In the genomic region with DNA sequence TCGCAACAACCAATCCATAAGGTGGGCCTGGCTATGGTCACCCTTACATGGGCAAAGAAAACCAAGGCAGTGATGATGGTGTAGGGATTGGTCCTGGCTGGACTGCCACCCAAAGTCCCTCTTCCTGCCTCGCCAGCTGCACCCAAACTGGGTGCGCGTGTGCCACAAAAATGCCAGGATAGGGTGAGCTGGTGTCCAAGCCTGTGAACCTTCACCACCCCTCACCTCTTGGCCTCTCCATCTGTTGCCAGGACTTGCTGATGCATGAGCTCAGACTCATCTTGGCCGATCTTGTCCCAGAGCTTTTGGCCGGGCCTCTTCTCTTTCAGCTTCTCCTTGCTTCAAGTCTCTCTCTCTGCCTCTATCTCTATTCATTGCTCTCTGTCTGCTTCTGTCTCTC, we compare ENCODE assay signal across 23 cellular contexts. TPM values are rescaled to one million over a fixed set of nuclear protein-coding genes. Genes with fewer than 3 reads are reported as not detected.
DNase-seq lines count a peak whose midpoint lies in the region; ATAC-seq, FAIRE-seq and TF ChIP-seq lines count a peak whose summit lies in the region.
"Had no signal": no experiment of that assay in that cellular context is flagged by ENCODE, and none has a peak within 500 bp of the region (broad histone marks: within the 10 kb centered on the region; RNA-seq: fewer than 3 reads in every experiment).

No MANE protein-coding gene starts in this region.

- H3K9me3 Mint-ChIP-seq in type B pancreatic cell = no peaks in the 10 kb centered on the region
- peaks cover 3% of the 10 kb centered on the region; the same call in 1 of the 3 replicates for H3K9me3 Mint-ChIP-seq in GM23338
- H3K9me3 Mint-ChIP-seq: CD8-positive, alpha-beta memory T cell had no signal

- H3K27me3 ChIP-seq in liver (ENCODE audit: control insufficient read depth in 4 of 4, insufficient read depth in 4 of 4, low read length in 3 of 4) (no peaks in the 10 kb centered on the region), HepG2 (ENCODE audit: control insufficient read depth in 1 of 2, insufficient read depth in 2 of 2, low read length in 2 of 2) (peaks cover 10 to 88% of the 10 kb centered on the region in 2 experiments; a peak in 4 of 5 replicates), right lobe of liver (no peaks in the 10 kb centered on the region), GM23338 (ENCODE audit: insufficient read depth) (no peaks in the 10 kb centered on the region)
- H3K27me3 ChIP-seq: BE2C had no signal

- H4K20me1 ChIP-seq in HepG2 (ENCODE audit: insufficient read depth, low read length) (peaks cover 51% of the 10 kb centered on the region), GM23338 (replicated peaks; ENCODE audit: insufficient read depth) (no peaks in the 10 kb centered on the region)

- TF ChIP-seq EP300 in HepG2 (IDR thresholded peaks at IDR 0.05; ENCODE audit: low read depth in 2 of 2, low read length in 2 of 2) (no peak), HepG2 (CRISPR knock-in tag; IDR thresholded peaks at IDR 0.05; ENCODE audit: borderline replicate concordance) (no peak)

- H3K36me3 Mint-ChIP-seq in type B pancreatic cell = no peaks in the 10 kb centered on the region
- no peaks in the 10 kb centered on the region; the same call in 2 of the 3 replicates for H3K36me3 Mint-ChIP-seq in GM23338 (ENCODE audit: low read depth)
- H3K36me3 Mint-ChIP-seq: CD4-positive, CD25-positive, alpha-beta regulatory T cell; CD8-positive, alpha-beta memory T cell; IgD-negative memory B cell had no signal

- H3K27ac Mint-ChIP-seq in type B pancreatic cell (peak overlapping the region; percentile 3), GM23338 (no peak overlapping the region)
- H3K27ac Mint-ChIP-seq: CD4-positive, CD25-positive, alpha-beta regulatory T cell; CD8-positive, alpha-beta memory T cell; H9 had no signal

- no peak overlapping the region for H3K4me2 ChIP-seq in HepG2 (ENCODE audit: low read depth, low read length)
- H3K4me2 ChIP-seq in GM23338 = no peak overlapping the region

- H3K9ac ChIP-seq in liver (ENCODE audit: low read depth in 1 of 2, low read length in 2 of 2) (no peak overlapping the region), HepG2 (ENCODE audit: insufficient read depth, low read depth, low read length) (no peak overlapping the region)

- H3K9me3 ChIP-seq in liver (ENCODE audit: control insufficient read depth in 4 of 4, low read length in 3 of 4) = no peaks in the 10 kb centered on the region
- peaks cover 5% of the 10 kb centered on the region; the same call in 1 of the 2 replicates for H3K9me3 ChIP-seq in HepG2 (ENCODE audit: low read length)
- no peaks in the 10 kb centered on the region for H3K9me3 ChIP-seq in right lobe of liver
- H3K9me3 ChIP-seq: BE2C had no signal

- H3K27me3 Mint-ChIP-seq in type B pancreatic cell (peaks cover 29% of the 10 kb centered on the region), GM23338 (ENCODE audit: insufficient read depth, low read depth, poor library complexity) (peaks cover 6% of the 10 kb centered on the region)

- no peaks in the 10 kb centered on the region for H3K9me2 ChIP-seq in GM23338 (ENCODE audit: insufficient read depth)

- H3K4me3 Mint-ChIP-seq in type B pancreatic cell = no peak overlapping the region
- no peak overlapping the region for H3K4me3 Mint-ChIP-seq in GM23338
- H3K4me3 Mint-ChIP-seq: CD4-positive, CD25-positive, alpha-beta regulatory T cell; CD8-positive, alpha-beta memory T cell; H9; IgD-negative memory B cell had no signal

- intact Hi-C loops in HepG2 (cut with micrococcal nuclease; ENCODE audit: unreplicated experiment) = no loop called here
- intact Hi-C loops in right lobe of liver (cut with DNase I) = no loop called here

- TF ChIP-seq POLR2A in HepG2 (IDR thresholded peaks at IDR 0.05; ENCODE audit: insufficient read depth in 1 of 2, low read depth in 2 of 2, low read length in 2 of 2) (no peak), right lobe of liver (IDR thresholded peaks at IDR 0.05) (no peak)

- no peaks in the 10 kb centered on the region for H3F3A ChIP-seq in GM23338 (replicated peaks; ENCODE audit: low read depth)

- H3K4me3 ChIP-seq in liver (ENCODE audit: low read depth in 1 of 3, low read length in 3 of 3) (no peak overlapping the region), HepG2 (replicated peaks in 1 of 3; ENCODE audit: insufficient read depth in 1 of 3, low read depth in 2 of 3, low read length in 3 of 3) (no peak overlapping the region), right lobe of liver (no peak overlapping the region), GM23338 (no peak overlapping the region)

- H3K4me1 ChIP-seq in liver (ENCODE audit: control insufficient read depth in 4 of 4, insufficient read depth in 4 of 4, low read length in 3 of 4) (peaks cover 11 to 40% (median 35%) of the 10 kb centered on the region in 4 donors), HepG2 (ENCODE audit: insufficient read depth, low read length) (peaks cover 23% of the 10 kb centered on the region), right lobe of liver (peaks cover 0 to 46% (median 20%) of the 10 kb centered on the region in 4 donors), GM23338 (ENCODE audit: insufficient read depth) (no peaks in the 10 kb centered on the region)
- H3K4me1 ChIP-seq: BE2C had no signal

- no peak overlapping the region for H2AFZ ChIP-seq in HepG2 (ENCODE audit: low read length)
- H2AFZ ChIP-seq in GM23338 = no peak overlapping the region

- POLR2A ChIA-PET in HepG2 (lab: Yijun Ruan, JAX) = no interaction called here

- no peak for TF ChIP-seq CTCF in liver (IDR thresholded peaks at IDR 0.05; ENCODE audit: low read depth, low read length, missing input control)
- no peak for TF ChIP-seq CTCF in HepG2 (CRISPR knock-in tag; IDR thresholded peaks at IDR 0.05)
- no peak for TF ChIP-seq CTCF in VCaP (conservative IDR thresholded peaks at IDR 0.05)
- TF ChIP-seq CTCF in right lobe of liver (IDR thresholded peaks at IDR 0.05) = no peak
- no peak for TF ChIP-seq CTCF in type B pancreatic cell (conservative IDR thresholded peaks at IDR 0.05)
- no peak for TF ChIP-seq CTCF in GM23338 (conservative IDR thresholded peaks at IDR 0.05; ENCODE audit: low read depth in 2 of 2)

- H3K4me1 Mint-ChIP-seq in type B pancreatic cell (ENCODE audit: unreplicated experiment) (peaks cover 31% of the 10 kb centered on the region), GM23338 (peaks cover 7% of the 10 kb centered on the region; the same call in 2 of the 3 replicates)
- H3K4me1 Mint-ChIP-seq: CD4-positive, CD25-positive, alpha-beta regulatory T cell; CD8-positive, alpha-beta memory T cell; IgD-negative memory B cell had no signal

- ATAC-seq in HepG2 (no peak), right lobe of liver (peak; percentile 43 to 75 (median 54)), GM23338 (no peak), HG03565 (IDR thresholded peaks at IDR 0.05; ENCODE audit: unreplicated experiment) (no peak)

- no peak overlapping the region for H3K27ac ChIP-seq in liver (ENCODE audit: low read depth in 1 of 2, low read length in 2 of 2)
- no peak overlapping the region for H3K27ac ChIP-seq in HepG2 (ENCODE audit: extremely low read length, insufficient read depth, low read length)
- H3K27ac ChIP-seq in VCaP = peak overlapping the region; percentile 90; the same call in 1 of the 2 replicates
- H3K27ac ChIP-seq in right lobe of liver = peak overlapping the region in 2 of 3 donors; percentile 26 to 74
- no peak overlapping the region for H3K27ac ChIP-seq in GM23338 (ENCODE audit: low read depth)
- H3K27ac ChIP-seq: HL-60 had no signal

- DNase-seq in HepG2 (ENCODE audit: low spot score) (no peak), right lobe of liver (peak; percentile 40 to 91 (median 91)), type B pancreatic cell (ENCODE audit: extremely low spot score, unreplicated experiment) (no peak), GM23338 (ENCODE audit: low spot score) (no peak)
- DNase-seq in effector CD8-positive, alpha-beta T cell (lab: John Stamatoyannopoulos, UW) = no peak
- DNase-seq: ACHN; BE2C; C1 segment of cervical spinal cord; CD4-positive, CD25-positive, alpha-beta regulatory T cell; CD8-positive, alpha-beta memory T cell; COR-L47; DMS153; DMS79; GDM1; H9; KBM-7 had no signal

- no peak for TF ChIP-seq RAD21 in liver (IDR thresholded peaks at IDR 0.05)
- no peak for TF ChIP-seq RAD21 in HepG2 (CRISPR knock-in tag; IDR thresholded peaks at IDR 0.05)

- no peak for FAIRE-seq in HepG2 (lab: Jason Lieb, UNC)
- FAIRE-seq: GM12892, H1 had no signal

- H3K79me2 ChIP-seq in HepG2 (ENCODE audit: insufficient read depth, low read length) = no peaks in the 10 kb centered on the region
- H3K79me2 ChIP-seq in GM23338 (replicated peaks; ENCODE audit: insufficient read depth) = no peaks in the 10 kb centered on the region

- H3K36me3 ChIP-seq in liver (ENCODE audit: control insufficient read depth in 4 of 4, insufficient read depth in 3 of 4, low read depth in 1 of 4, low read length in 3 of 4) (no peaks in the 10 kb centered on the region), HepG2 (replicated peaks in 1 of 2; ENCODE audit: control insufficient read depth in 1 of 2, insufficient read depth in 2 of 2, low read length in 2 of 2) (no peaks in the 10 kb centered on the region), right lobe of liver (no peaks in the 10 kb centered on the region), GM23338 (ENCODE audit: insufficient read depth) (no peaks in the 10 kb centered on the region)
- H3K36me3 ChIP-seq: BE2C had no signal

- CTCF ChIA-PET in HepG2 (lab: Yijun Ruan, JAX; ENCODE audit: low intra/inter-chr PET ratio, low total read pairs) = no interaction called here

- no TSS peak for BruUV-seq in HepG2 (replicated peaks; lab: Mats Ljungman, UMichigan)

- in situ Hi-C loops in HepG2 (cut with HindIII; ENCODE audit: extremely low pct_ligation_motif_present, low pct_unique_long_range_greater_than_20kb) = no loop called here

- 49% methylated on average over 6 of the region's 6 CpGs for WGBS in liver
- 71% methylated on average over 6 of the region's 6 CpGs for WGBS in HepG2 (ENCODE audit: low lambda C conversion rate)
- WGBS in right lobe of liver (ENCODE audit: insufficient coverage, low coverage, low lambda C conversion rate, missing lambda C conversion rate) = 43% methylated on average over 6 of the region's 6 CpGs

RNA-seq across cellular contexts. Expression of gene FOXD2, which starts 41.8 kb away (rescaled TPM):
- total RNA-seq in liver (under 1 TPM; 0.05 to 0.08 TPM), HepG2 (2016; rRNA removed; fragmentation: Illumina TruSeq; extraction: Trizol) (0.07 and 0.09 TPM in 2 replicates), right lobe of liver (under 1 TPM; 0.25 to 0.86 (median 0.41) TPM), type B pancreatic cell (ENCODE audit: low replicate concordance) (0.64 and 4.9 TPM in 2 replicates)
- polyA plus RNA-seq in liver (under 1 TPM in 1 of 2 donors, not detected in 1; 0.17 TPM), HepG2 (2011; rRNA removed) (0.01 and 0.03 TPM in 2 replicates), GM23338 (2016; fragmentation: Nextera tagmentation; extraction: Ambion mirVana) (not detected in 2 replicates)
- 0.09 TPM in 1 of 2 replicates, not detected in the other for total RNA-seq in HepG2 (2016; cell fraction: cytosol; rRNA removed; fragmentation: Illumina TruSeq; extraction: Trizol; ENCODE audit: low read depth)
- 0.04 and 0.09 TPM in 2 replicates for total RNA-seq in HepG2 (2016; cell fraction: insoluble cytoplasmic fraction; rRNA removed; fragmentation: Illumina TruSeq; extraction: Trizol)
- 0.09 and 0.10 TPM in 2 replicates for total RNA-seq in HepG2 (2016; cell fraction: membrane; rRNA removed; fragmentation: Illumina TruSeq; extraction: Trizol)
- 0.06 TPM in 1 of 2 replicates, not detected in the other for total RNA-seq in HepG2 (2016; cell fraction: nucleus; rRNA removed; fragmentation: Illumina TruSeq; extraction: Trizol)
- polyA plus RNA-seq in HepG2 (2011; cell fraction: cytosol; rRNA removed) = 0.03 and 0.04 TPM in 2 replicates
- polyA plus RNA-seq in HepG2 (2011; cell fraction: nucleus; rRNA removed) = 0.03 and 0.10 TPM in 2 replicates
- 0.29 and 0.32 TPM in 2 replicates for polyA plus RNA-seq in HepG2 (2012)
- 0.02 TPM in 1 of 2 replicates, not detected in the other for polyA plus RNA-seq in HepG2 (2016; cell fraction: cytosol; fragmentation: Illumina TruSeq; extraction: Trizol; ENCODE audit: low read depth)
- 0.05 and 0.13 TPM in 2 replicates for polyA plus RNA-seq in HepG2 (2016; cell fraction: insoluble cytoplasmic fraction; fragmentation: Illumina TruSeq; extraction: Trizol; ENCODE audit: low read depth)
- polyA plus RNA-seq in HepG2 (2016; cell fraction: membrane; fragmentation: Illumina TruSeq; extraction: Trizol; ENCODE audit: low read depth) = not detected in 2 replicates
- 0.09 TPM in 1 of 2 replicates, not detected in the other for polyA plus RNA-seq in HepG2 (2016; cell fraction: nucleus; fragmentation: Illumina TruSeq; extraction: Trizol; ENCODE audit: insufficient read depth, low read depth)
- polyA minus RNA-seq in HepG2 (2011; rRNA and poly(A)+ RNA removed; ENCODE audit: low replicate concordance) = 0.23 TPM in 1 of 2 replicates, not detected in the other
- polyA minus RNA-seq in HepG2 (2011; cell fraction: cytosol; rRNA and poly(A)+ RNA removed) = not detected in 2 replicates
- polyA minus RNA-seq in HepG2 (2011; cell fraction: nucleus; rRNA and poly(A)+ RNA removed) = 0.12 TPM in 1 of 2 replicates, not detected in the other
- 0.28 TPM in 1 of 2 replicates, not detected in the other for total RNA-seq in GM23338 (2014; rRNA removed; shearing (Covaris generic))
- total RNA-seq: H1, H9 had no signal
- polyA plus RNA-seq: H1 had no signal

Comparison
In these comparisons a context has a peak if more than half of its experiments do, and no peak if none do; other contexts are left out.
1. H3K27ac ChIP-seq: peak in VCaP (single experiment) and right lobe of liver (2 of 3); none in liver (0 of 2), HepG2 (single experiment) and GM23338 (single experiment).
2. ATAC-seq: peak in right lobe of liver (4 of 4); none in HepG2 (single experiment), GM23338 (single experiment) and HG03565 (single experiment).
3. DNase-seq: peak in right lobe of liver (3 of 3); none in HepG2 (single experiment), type B pancreatic cell (single experiment), GM23338 (single experiment) and effector CD8-positive, alpha-beta T cell (single experiment).